ENCODE assay signal across 1 cellular context in the genomic region with DNA sequence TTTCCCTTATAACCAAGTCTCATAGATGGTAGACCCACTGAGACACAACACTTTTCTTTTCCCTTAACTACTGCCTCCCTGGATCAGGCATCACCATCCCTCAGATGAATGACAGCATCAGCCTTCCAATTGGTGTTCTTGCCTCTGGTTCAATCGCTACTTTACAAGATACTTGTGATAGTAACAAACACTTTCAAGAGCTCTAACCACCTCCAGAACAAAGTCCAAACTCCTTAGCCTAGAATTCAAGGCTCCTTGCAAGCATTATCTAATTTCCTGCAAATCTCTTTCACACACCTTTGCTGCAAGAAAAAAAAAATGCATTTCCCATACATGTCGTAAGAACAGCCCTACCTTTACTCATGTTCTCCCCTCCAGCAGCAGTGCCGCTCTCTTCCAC.
TF ChIP-seq lines count a peak whose summit lies in the region.

No MANE protein-coding gene starts in this region.

TF ChIP-seq in H1, 55 proteins besides CTCF, POLR2A, EP300 and RAD21:
- no peak for TF ChIP-seq CBX8 (IDR thresholded peaks at IDR 0.05; ENCODE audit: borderline replicate concordance, low read depth, low read length)
- TF ChIP-seq JUND (IDR thresholded peaks at IDR 0.05; ENCODE audit: low read length) = no peak
- TF ChIP-seq NRF1 (IDR thresholded peaks at IDR 0.05; ENCODE audit: low read depth, low read length) = no peak
- TF ChIP-seq ASH2L (IDR thresholded peaks at IDR 0.05; ENCODE audit: low read length) = no peak
- TF ChIP-seq, protein P1, sequence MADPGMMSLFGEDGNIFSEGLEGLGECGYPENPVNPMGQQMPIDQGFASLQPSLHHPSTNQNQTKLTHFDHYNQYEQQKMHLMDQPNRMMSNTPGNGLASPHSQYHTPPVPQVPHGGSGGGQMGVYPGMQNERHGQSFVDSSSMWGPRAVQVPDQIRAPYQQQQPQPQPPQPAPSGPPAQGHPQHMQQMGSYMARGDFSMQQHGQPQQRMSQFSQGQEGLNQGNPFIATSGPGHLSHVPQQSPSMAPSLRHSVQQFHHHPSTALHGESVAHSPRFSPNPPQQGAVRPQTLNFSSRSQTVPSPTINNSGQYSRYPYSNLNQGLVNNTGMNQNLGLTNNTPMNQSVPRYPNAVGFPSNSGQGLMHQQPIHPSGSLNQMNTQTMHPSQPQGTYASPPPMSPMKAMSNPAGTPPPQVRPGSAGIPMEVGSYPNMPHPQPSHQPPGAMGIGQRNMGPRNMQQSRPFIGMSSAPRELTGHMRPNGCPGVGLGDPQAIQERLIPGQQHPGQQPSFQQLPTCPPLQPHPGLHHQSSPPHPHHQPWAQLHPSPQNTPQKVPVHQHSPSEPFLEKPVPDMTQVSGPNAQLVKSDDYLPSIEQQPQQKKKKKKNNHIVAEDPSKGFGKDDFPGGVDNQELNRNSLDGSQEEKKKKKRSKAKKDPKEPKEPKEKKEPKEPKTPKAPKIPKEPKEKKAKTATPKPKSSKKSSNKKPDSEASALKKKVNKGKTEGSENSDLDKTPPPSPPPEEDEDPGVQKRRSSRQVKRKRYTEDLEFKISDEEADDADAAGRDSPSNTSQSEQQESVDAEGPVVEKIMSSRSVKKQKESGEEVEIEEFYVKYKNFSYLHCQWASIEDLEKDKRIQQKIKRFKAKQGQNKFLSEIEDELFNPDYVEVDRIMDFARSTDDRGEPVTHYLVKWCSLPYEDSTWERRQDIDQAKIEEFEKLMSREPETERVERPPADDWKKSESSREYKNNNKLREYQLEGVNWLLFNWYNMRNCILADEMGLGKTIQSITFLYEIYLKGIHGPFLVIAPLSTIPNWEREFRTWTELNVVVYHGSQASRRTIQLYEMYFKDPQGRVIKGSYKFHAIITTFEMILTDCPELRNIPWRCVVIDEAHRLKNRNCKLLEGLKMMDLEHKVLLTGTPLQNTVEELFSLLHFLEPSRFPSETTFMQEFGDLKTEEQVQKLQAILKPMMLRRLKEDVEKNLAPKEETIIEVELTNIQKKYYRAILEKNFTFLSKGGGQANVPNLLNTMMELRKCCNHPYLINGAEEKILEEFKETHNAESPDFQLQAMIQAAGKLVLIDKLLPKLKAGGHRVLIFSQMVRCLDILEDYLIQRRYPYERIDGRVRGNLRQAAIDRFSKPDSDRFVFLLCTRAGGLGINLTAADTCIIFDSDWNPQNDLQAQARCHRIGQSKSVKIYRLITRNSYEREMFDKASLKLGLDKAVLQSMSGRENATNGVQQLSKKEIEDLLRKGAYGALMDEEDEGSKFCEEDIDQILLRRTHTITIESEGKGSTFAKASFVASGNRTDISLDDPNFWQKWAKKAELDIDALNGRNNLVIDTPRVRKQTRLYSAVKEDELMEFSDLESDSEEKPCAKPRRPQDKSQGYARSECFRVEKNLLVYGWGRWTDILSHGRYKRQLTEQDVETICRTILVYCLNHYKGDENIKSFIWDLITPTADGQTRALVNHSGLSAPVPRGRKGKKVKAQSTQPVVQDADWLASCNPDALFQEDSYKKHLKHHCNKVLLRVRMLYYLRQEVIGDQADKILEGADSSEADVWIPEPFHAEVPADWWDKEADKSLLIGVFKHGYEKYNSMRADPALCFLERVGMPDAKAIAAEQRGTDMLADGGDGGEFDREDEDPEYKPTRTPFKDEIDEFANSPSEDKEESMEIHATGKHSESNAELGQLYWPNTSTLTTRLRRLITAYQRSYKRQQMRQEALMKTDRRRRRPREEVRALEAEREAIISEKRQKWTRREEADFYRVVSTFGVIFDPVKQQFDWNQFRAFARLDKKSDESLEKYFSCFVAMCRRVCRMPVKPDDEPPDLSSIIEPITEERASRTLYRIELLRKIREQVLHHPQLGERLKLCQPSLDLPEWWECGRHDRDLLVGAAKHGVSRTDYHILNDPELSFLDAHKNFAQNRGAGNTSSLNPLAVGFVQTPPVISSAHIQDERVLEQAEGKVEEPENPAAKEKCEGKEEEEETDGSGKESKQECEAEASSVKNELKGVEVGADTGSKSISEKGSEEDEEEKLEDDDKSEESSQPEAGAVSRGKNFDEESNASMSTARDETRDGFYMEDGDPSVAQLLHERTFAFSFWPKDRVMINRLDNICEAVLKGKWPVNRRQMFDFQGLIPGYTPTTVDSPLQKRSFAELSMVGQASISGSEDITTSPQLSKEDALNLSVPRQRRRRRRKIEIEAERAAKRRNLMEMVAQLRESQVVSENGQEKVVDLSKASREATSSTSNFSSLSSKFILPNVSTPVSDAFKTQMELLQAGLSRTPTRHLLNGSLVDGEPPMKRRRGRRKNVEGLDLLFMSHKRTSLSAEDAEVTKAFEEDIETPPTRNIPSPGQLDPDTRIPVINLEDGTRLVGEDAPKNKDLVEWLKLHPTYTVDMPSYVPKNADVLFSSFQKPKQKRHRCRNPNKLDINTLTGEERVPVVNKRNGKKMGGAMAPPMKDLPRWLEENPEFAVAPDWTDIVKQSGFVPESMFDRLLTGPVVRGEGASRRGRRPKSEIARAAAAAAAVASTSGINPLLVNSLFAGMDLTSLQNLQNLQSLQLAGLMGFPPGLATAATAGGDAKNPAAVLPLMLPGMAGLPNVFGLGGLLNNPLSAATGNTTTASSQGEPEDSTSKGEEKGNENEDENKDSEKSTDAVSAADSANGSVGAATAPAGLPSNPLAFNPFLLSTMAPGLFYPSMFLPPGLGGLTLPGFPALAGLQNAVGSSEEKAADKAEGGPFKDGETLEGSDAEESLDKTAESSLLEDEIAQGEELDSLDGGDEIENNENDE (IDR thresholded peaks at IDR 0.05; ENCODE audit: insufficient replicate concordance, low read length) = no peak
- no peak for TF ChIP-seq POU5F1 (IDR thresholded peaks at IDR 0.05; ENCODE audit: low read depth, low read length)
- no peak for TF ChIP-seq GTF2F1 (IDR thresholded peaks at IDR 0.05; ENCODE audit: borderline replicate concordance, low read depth, low read length)
- no peak for TF ChIP-seq BACH1 (IDR thresholded peaks at IDR 0.05; ENCODE audit: low read length)
- TF ChIP-seq KDM1A (IDR thresholded peaks at IDR 0.05; ENCODE audit: borderline replicate concordance, low read length) = no peak
- no peak for TF ChIP-seq CEBPB (IDR thresholded peaks at IDR 0.05; ENCODE audit: low read depth, low read length)
- TF ChIP-seq RXRA (IDR thresholded peaks at IDR 0.05; ENCODE audit: insufficient read depth, low read depth, low read length) = no peak
- TF ChIP-seq MAFK (IDR thresholded peaks at IDR 0.05; ENCODE audit: low read depth, low read length) = no peak
- TF ChIP-seq ZNF274 (IDR thresholded peaks at IDR 0.05; ENCODE audit: borderline replicate concordance, extremely low read depth, low read length) = no peak
- TF ChIP-seq CTBP2 (IDR thresholded peaks at IDR 0.05; ENCODE audit: borderline replicate concordance, insufficient read depth, insufficient read length, low read length) = no peak
- no peak for TF ChIP-seq SIRT6 (IDR thresholded peaks at IDR 0.05; ENCODE audit: low read length)
- no peak for TF ChIP-seq ATF3 (IDR thresholded peaks at IDR 0.05; ENCODE audit: insufficient read depth, low read depth, low read length)
- no peak for TF ChIP-seq TEAD4 (IDR thresholded peaks at IDR 0.05; ENCODE audit: low read depth, low read length)
